Comparison of ENCODE assay signal across 8 cellular contexts in the genomic region with DNA sequence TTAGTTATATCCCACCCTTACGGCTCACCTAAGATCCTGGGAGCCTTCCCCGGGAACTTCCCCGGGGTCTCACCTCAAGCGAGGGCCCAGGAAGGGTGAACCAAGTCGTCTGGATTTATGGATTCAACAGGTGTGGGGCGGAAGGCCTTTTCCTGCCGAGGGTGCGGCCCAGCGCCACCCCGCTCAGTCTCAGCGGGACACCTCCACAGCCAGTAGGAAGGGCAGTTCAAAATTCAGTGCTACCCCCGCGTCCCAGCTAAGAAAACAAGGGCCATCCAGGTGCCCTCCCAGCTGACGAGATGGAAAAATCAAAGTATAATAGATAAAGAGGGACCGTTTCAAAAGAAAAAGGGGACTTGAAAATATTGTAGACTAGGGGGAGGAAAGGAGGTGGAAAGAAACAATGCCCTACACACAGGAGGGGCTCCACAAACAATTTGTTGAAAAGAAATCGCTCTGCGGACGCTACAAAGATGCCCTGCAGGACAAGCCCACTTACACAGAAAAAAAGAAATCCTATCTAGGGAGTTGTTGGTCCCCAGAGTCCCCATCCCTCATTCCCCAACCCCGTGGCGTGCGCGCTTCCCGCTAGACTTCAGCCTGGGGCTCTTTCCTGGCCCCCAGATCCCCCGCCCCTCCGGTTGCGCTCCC. TPM values are rescaled to one million over a fixed set of nuclear protein-coding genes. Genes with fewer than 3 reads are reported as not detected.
DNase-seq lines count a peak whose midpoint lies in the region; ATAC-seq lines count a peak whose summit lies in the region.

No MANE protein-coding gene starts in this region.

- peak overlapping the region; percentile 87 for H3K27ac ChIP-seq in layer of hippocampus (ENCODE audit: low read depth, low read length)
- H3K27ac ChIP-seq in substantia nigra (ENCODE audit: low read depth, low read length, poor library complexity, severe bottlenecking) = peak overlapping the region; percentile 92

- peak overlapping the region; percentile 90 for H3K27ac Mint-ChIP-seq in activated CD8-positive, alpha-beta memory T cell treated with anti-CD3 and anti-CD28 coated beads, Interleukin-2, amount 10 ng/mL, durations not matched to agents 7 days and 5 days
- H3K27ac Mint-ChIP-seq in activated naive CD8-positive, alpha-beta T cell treated with anti-CD3 and anti-CD28 coated beads for 36 hours = peak overlapping the region; percentile 91

- H3K4me3 Mint-ChIP-seq in activated CD8-positive, alpha-beta memory T cell treated with anti-CD3 and anti-CD28 coated beads, Interleukin-2, amount 10 ng/mL, durations not matched to agents 7 days and 5 days = peak overlapping the region; percentile 87
- H3K4me3 Mint-ChIP-seq in activated naive CD8-positive, alpha-beta T cell treated with anti-CD3 and anti-CD28 coated beads for 36 hours = peak overlapping the region; percentile 98

- H3K4me1 Mint-ChIP-seq in activated CD8-positive, alpha-beta memory T cell treated with anti-CD3 and anti-CD28 coated beads, Interleukin-2, amount 10 ng/mL, durations not matched to agents 7 days and 5 days = peaks cover 54% of the 10 kb centered on the region
- peaks cover 53% of the 10 kb centered on the region for H3K4me1 Mint-ChIP-seq in activated naive CD8-positive, alpha-beta T cell treated with anti-CD3 and anti-CD28 coated beads for 36 hours

- peaks cover 8% of the 10 kb centered on the region for H3K27me3 Mint-ChIP-seq in activated CD8-positive, alpha-beta memory T cell treated with anti-CD3 and anti-CD28 coated beads, Interleukin-2, amount 10 ng/mL, durations not matched to agents 7 days and 5 days
- H3K27me3 Mint-ChIP-seq in activated naive CD8-positive, alpha-beta T cell treated with anti-CD3 and anti-CD28 coated beads for 36 hours = peaks cover 4% of the 10 kb centered on the region

- CTCF ChIA-PET in activated CD8-positive, alpha-beta memory T cell treated with anti-CD3 and anti-CD28 coated beads, Interleukin-2, amount 10 ng/mL, durations not matched to agents 7 days and 5 days (lab: Charles Lee) = interaction anchor here (0.5 to 6.9 kb wide), 10 partner anchors 11 to 116 kb away, joined by 3 to 52 read pairs (median 5); no protein-coding TSS in a partner anchor

- H3K27me3 ChIP-seq in layer of hippocampus (ENCODE audit: control insufficient read depth, insufficient read depth, low read length) = no peaks in the 10 kb centered on the region

- H3K36me3 Mint-ChIP-seq in activated CD8-positive, alpha-beta memory T cell treated with anti-CD3 and anti-CD28 coated beads, Interleukin-2, amount 10 ng/mL, durations not matched to agents 7 days and 5 days = peaks cover 45% of the 10 kb centered on the region
- H3K36me3 Mint-ChIP-seq in activated naive CD8-positive, alpha-beta T cell treated with anti-CD3 and anti-CD28 coated beads for 36 hours = peaks cover 32% of the 10 kb centered on the region

- H3K9me3 Mint-ChIP-seq in activated CD8-positive, alpha-beta memory T cell treated with anti-CD3 and anti-CD28 coated beads, Interleukin-2, amount 10 ng/mL, durations not matched to agents 7 days and 5 days (ENCODE audit: low read depth) = no peaks in the 10 kb centered on the region
- no peaks in the 10 kb centered on the region for H3K9me3 Mint-ChIP-seq in activated naive CD8-positive, alpha-beta T cell treated with anti-CD3 and anti-CD28 coated beads for 36 hours

- no peak for ATAC-seq in activated CD8-positive, alpha-beta memory T cell treated with anti-CD3 and anti-CD28 coated beads, Interleukin-2, amount 10 ng/mL, durations not matched to agents 7 days and 5 days
- no peak for ATAC-seq in HG03039 (IDR thresholded peaks at IDR 0.05; ENCODE audit: unreplicated experiment)

- peak; percentile 54 for DNase-seq in activated CD8-positive, alpha-beta memory T cell treated with anti-CD3 and anti-CD28 coated beads, Interleukin-2, amount 10 ng/mL, durations not matched to agents 7 days and 5 days
- DNase-seq in activated CD8-positive, alpha-beta memory T cell treated with anti-CD3 and anti-CD28 coated beads, Interleukin-2, amount 50 U/mL, for 4 hours = no peak
- no peak for DNase-seq in activated naive CD8-positive, alpha-beta T cell treated with anti-CD3 and anti-CD28 coated beads for 36 hours
- DNase-seq in substantia nigra (lab: John Stamatoyannopoulos, UW) (peak in 2 of 49 donors; percentile 12 to 16), SKM-1 treated with dmso at 0.1 percent for 144 hours (lab: John Stamatoyannopoulos, UW; ENCODE audit: unreplicated experiment) (no peak), NOMO-1 treated with dmso at 0.1 percent for 144 hours (lab: John Stamatoyannopoulos, UW; ENCODE audit: unreplicated experiment) (no peak)

RNA-seq across cellular contexts. Expression of gene SLC2A1, which starts 1.3 kb away (rescaled TPM):
- 100 to 1,000 TPM; 113 to 140 TPM for total RNA-seq in activated CD8-positive, alpha-beta memory T cell treated with anti-CD3 and anti-CD28 coated beads, Interleukin-2, amount 10 ng/mL, durations not matched to agents 7 days and 5 days
- 100 to 1,000 TPM; 105 to 114 TPM for total RNA-seq in activated naive CD8-positive, alpha-beta T cell treated with anti-CD3 and anti-CD28 coated beads for 36 hours
